ENCODE assay signal across 11 cellular contexts in genomic region chr1:154434346-154435075, GRCh38. TPM values are rescaled to one million over a fixed set of nuclear protein-coding genes. Genes with fewer than 3 reads are reported as not detected.
DNase-seq lines count a peak whose midpoint lies in the region; ATAC-seq, FAIRE-seq and TF ChIP-seq lines count a peak whose summit lies in the region.
"Had no signal": no experiment of that assay in that cellular context is flagged by ENCODE, and none has a peak within 500 bp of the region (broad histone marks: within the 10 kb centered on the region; RNA-seq: fewer than 3 reads in every experiment).

No MANE protein-coding gene starts in this region.

- peaks cover 3% of the 10 kb centered on the region for H3K4me1 ChIP-seq in BE2C
- peaks cover 26% of the 10 kb centered on the region for H3K4me1 ChIP-seq in astrocyte (ENCODE audit: insufficient read depth, low read length)
- no peaks in the 10 kb centered on the region for H3K4me1 ChIP-seq in pancreas
- H3K4me1 ChIP-seq in MM.1S (ENCODE audit: low read length): peaks cover 13% of the 10 kb centered on the region
- H3K4me1 ChIP-seq: parathyroid adenoma had no signal

- H3K27me3 ChIP-seq in BE2C: no peaks in the 10 kb centered on the region
- peaks cover 13% of the 10 kb centered on the region for H3K27me3 ChIP-seq in astrocyte (ENCODE audit: insufficient read depth, low read length)
- no peaks in the 10 kb centered on the region for H3K27me3 ChIP-seq in pancreas
- H3K27me3 ChIP-seq in MM.1S (replicated peaks; ENCODE audit: insufficient read depth, low read length): no peaks in the 10 kb centered on the region

- H3K4me2 ChIP-seq in astrocyte (ENCODE audit: low read length) (peak overlapping the region; percentile 30), MM.1S (ENCODE audit: low read depth, low read length) (no peak overlapping the region)

- no peak overlapping the region for H2AFZ ChIP-seq in astrocyte (ENCODE audit: low read depth, low read length)
- H2AFZ ChIP-seq in MM.1S (ENCODE audit: low read length): no peak overlapping the region
- H2AFZ ChIP-seq: parathyroid adenoma had no signal

- peaks cover 3% of the 10 kb centered on the region for H3K36me3 Mint-ChIP-seq in astrocyte (ENCODE audit: low read depth, unreplicated experiment)

- no peaks in the 10 kb centered on the region for H3K9me3 ChIP-seq in BE2C
- no peaks in the 10 kb centered on the region for H3K9me3 ChIP-seq in astrocyte (ENCODE audit: insufficient read depth, low read depth, low read length)
- no peaks in the 10 kb centered on the region for H3K9me3 ChIP-seq in pancreas
- H3K9me3 ChIP-seq in MM.1S (replicated peaks; ENCODE audit: insufficient read depth, low read length): no peaks in the 10 kb centered on the region

- intact Hi-C loops in left cardiac atrium (cut with DNase I): no loop called here
- intact Hi-C loops in pancreas (cut with DNase I): no loop called here

- peak; percentile 71 to 82 for ATAC-seq in left cardiac atrium
- ATAC-seq in pancreas: peak; percentile 19 to 71 (median 38)
- ATAC-seq in HG02763 (IDR thresholded peaks at IDR 0.05; ENCODE audit: unreplicated experiment): no peak
- ATAC-seq in HG02678 (IDR thresholded peaks at IDR 0.05; ENCODE audit: unreplicated experiment): no peak

- H3K9me3 Mint-ChIP-seq in astrocyte (ENCODE audit: unreplicated experiment): no peaks in the 10 kb centered on the region

- peak; percentile 29 for DNase-seq in BE2C
- DNase-seq in astrocyte (ENCODE audit: low read depth): peak; percentile 16
- peak; percentile 81 for DNase-seq in left cardiac atrium
- peak in 1 of 6 donors; percentile 44 for DNase-seq in pancreas
- DNase-seq in NCI-H526 (lab: John Stamatoyannopoulos, UW): no peak
- DNase-seq in MM.1S: no peak

- H3F3A ChIP-seq in MM.1S (ENCODE audit: insufficient read depth, low read length): peaks cover 16% of the 10 kb centered on the region

- FAIRE-seq in astrocyte (lab: Jason Lieb, UNC): no peak
- FAIRE-seq in pancreas (lab: Jason Lieb, UNC): no peak
- FAIRE-seq: endothelial cell of umbilical vein, H1 had no signal

- H3K9ac ChIP-seq in astrocyte (ENCODE audit: low read length): no peak overlapping the region
- H3K9ac ChIP-seq in MM.1S (ENCODE audit: low read length): no peak overlapping the region
- H3K9ac ChIP-seq: parathyroid adenoma had no signal

- H3K9me2 ChIP-seq in MM.1S (replicated peaks; ENCODE audit: insufficient read depth, low read length): no peaks in the 10 kb centered on the region

- WGBS in pancreas, 2 donors: 52 to 64% methylated on average over 18 of the region's 18 CpGs

- TF ChIP-seq CTCF in BE2C (IDR thresholded peaks at IDR 0.05; ENCODE audit: low read depth, low read length) (no peak), astrocyte (IDR thresholded peaks at IDR 0.05; ENCODE audit: insufficient read depth, low read depth, low read length) (no peak), pancreas (IDR thresholded peaks at IDR 0.05) (no peak), MM.1S (IDR thresholded peaks at IDR 0.05; ENCODE audit: low read length) (no peak)

- H4K20me1 ChIP-seq in astrocyte (ENCODE audit: insufficient read depth, low read length) (no peaks in the 10 kb centered on the region), MM.1S (ENCODE audit: insufficient read depth, low read length) (0 out of 2 replicates have a peak, but pooled peaks cover 3% of the 10 kb centered on the region)

- H3K4me3 ChIP-seq in BE2C (ENCODE audit: low read depth, low read length) (no peak overlapping the region), astrocyte (ENCODE audit: insufficient read depth, low read depth, low read length) (no peak overlapping the region), pancreas (no peak overlapping the region), MM.1S (ENCODE audit: low read length) (no peak overlapping the region)

- peaks cover 3% of the 10 kb centered on the region for H3K27me3 Mint-ChIP-seq in astrocyte (ENCODE audit: low read depth, unreplicated experiment)

- H3K79me2 ChIP-seq in astrocyte (ENCODE audit: insufficient read depth, low read length) (no peaks in the 10 kb centered on the region), MM.1S (ENCODE audit: low read length) (peaks cover 82% of the 10 kb centered on the region)
- H3K79me2 ChIP-seq: parathyroid adenoma had no signal

- no peak overlapping the region for H3K27ac ChIP-seq in astrocyte (ENCODE audit: low read depth, low read length)
- peak overlapping the region in 2 of 4 donors; percentile 13 to 25 for H3K27ac ChIP-seq in pancreas
- H3K27ac ChIP-seq in MM.1S (ENCODE audit: low read length): no peak overlapping the region
- H3K27ac ChIP-seq: parathyroid adenoma had no signal

- H3K27ac Mint-ChIP-seq in astrocyte (ENCODE audit: unreplicated experiment): no peak overlapping the region

- no peak overlapping the region for H3K4me3 Mint-ChIP-seq in astrocyte (ENCODE audit: unreplicated experiment)

- H3K36me3 ChIP-seq in BE2C (no peaks in the 10 kb centered on the region), astrocyte (ENCODE audit: insufficient read depth, low read length) (no peaks in the 10 kb centered on the region), pancreas (no peaks in the 10 kb centered on the region), MM.1S (replicated peaks; ENCODE audit: insufficient read depth, low read length) (peaks cover 49% of the 10 kb centered on the region)

- H3K4me1 Mint-ChIP-seq in astrocyte (ENCODE audit: low read depth, unreplicated experiment): peaks cover 12% of the 10 kb centered on the region

RNA-seq across cellular contexts. Expression of gene IL6R, which starts 29.4 kb away (rescaled TPM):
- polyA plus RNA-seq in BE2C (2012; ENCODE audit: insufficient read depth, insufficient read length, low read depth): 0.28 TPM
- total RNA-seq in astrocyte (2.2 and 2.5 TPM in 2 replicates), left cardiac atrium (10 to 100 TPM; 11.2 to 11.4 TPM), pancreas (10 to 100 TPM in 2 of 6 donors, 1 to 10 TPM in 4; 2.2 to 12.9 (median 7.1) TPM)
- 10 to 100 TPM in 1 of 2 donors, 1 to 10 TPM in 1; 4.3 to 10.3 TPM for polyA plus RNA-seq in pancreas

Comparison
In these comparisons a context has a peak if more than half of its experiments do, and no peak if none do; other contexts are left out.
1. DNase-seq: peak in BE2C (single experiment), astrocyte (single experiment) and left cardiac atrium (single experiment); none in NCI-H526 (0 of 2) and MM.1S (single experiment).
2. ATAC-seq: peak in left cardiac atrium (2 of 2) and pancreas (4 of 4); none in HG02763 (single experiment) and HG02678 (single experiment).